In genomic region chr2:214679736-214680135, GRCh38 we compare ENCODE assay signal across 18 cellular contexts.
DNase-seq lines count a peak whose midpoint lies in the region; ATAC-seq, FAIRE-seq and TF ChIP-seq lines count a peak whose summit lies in the region.
"Had no signal": no experiment of that assay in that cellular context is flagged by ENCODE, and none has a peak within 500 bp of the region (broad histone marks: within the 10 kb centered on the region; RNA-seq: fewer than 3 reads in every experiment).

No MANE protein-coding gene starts in this region.

- ATAC-seq in GM21381 (IDR thresholded peaks at IDR 0.05; ENCODE audit: unreplicated experiment) (peak; percentile 37), HG03045 (IDR thresholded peaks at IDR 0.05; ENCODE audit: unreplicated experiment) (peak; percentile 50)
- ATAC-seq: body of pancreas; lower lobe of right lung; stimulated activated naive CD8-positive, alpha-beta T cell treated with anti-CD3 and anti-CD28 coated beads, Interleukin-15, amount 100 ng/mL, for 72 hours had no signal

- TF ChIP-seq POLR2A in GM12892 (IDR thresholded peaks at IDR 0.05; ENCODE audit: low read depth, low read length): no peak

- peak; percentile 66 for FAIRE-seq in GM12892 (lab: Jason Lieb, UNC)

- DNase-seq in GM12892 (ENCODE audit: insufficient read length) (no peak), NOMO-1 treated with DMSO at 0.1 percent for 48 hours (lab: John Stamatoyannopoulos, UW; ENCODE audit: unreplicated experiment) (peak; percentile 80), KG1 (lab: John Stamatoyannopoulos, UW) (no peak), mucosa of gallbladder (ENCODE audit: low spot score) (no peak)
- DNase-seq in activated effector memory CD4-positive, alpha-beta T cell treated with Interleukin-2 at 50 U/mL for 16 hours: no peak
- no peak for DNase-seq in activated CD4-positive, CD25-positive, alpha-beta regulatory T cell (lab: John Stamatoyannopoulos, UW)
- DNase-seq: activated CD4-positive, alpha-beta T cell treated with anti-CD3 and anti-CD28 coated beads for 48 hours; body of pancreas; HFFc6; lower lobe of right lung; NCI-H1105; NK-92 treated with Interleukin-12 subunit alpha and Interleukin-12 subunit beta, amount 100 ng/mL, for 24 hours; SHP77; stimulated activated CD4-positive, alpha-beta T cell treated with anti-CD3 and anti-CD28 coated beads, Interleukin-12 subunit alpha, Interleukin-12 subunit beta, amount 100 ng/mL, for 4 hours; stimulated activated naive CD8-positive, alpha-beta T cell treated with anti-CD3 and anti-CD28 coated beads, Interleukin-15, amount 100 ng/mL, for 72 hours; uterus had no signal
